Comparison of ENCODE assay signal across 1 cellular context in the genomic region with DNA sequence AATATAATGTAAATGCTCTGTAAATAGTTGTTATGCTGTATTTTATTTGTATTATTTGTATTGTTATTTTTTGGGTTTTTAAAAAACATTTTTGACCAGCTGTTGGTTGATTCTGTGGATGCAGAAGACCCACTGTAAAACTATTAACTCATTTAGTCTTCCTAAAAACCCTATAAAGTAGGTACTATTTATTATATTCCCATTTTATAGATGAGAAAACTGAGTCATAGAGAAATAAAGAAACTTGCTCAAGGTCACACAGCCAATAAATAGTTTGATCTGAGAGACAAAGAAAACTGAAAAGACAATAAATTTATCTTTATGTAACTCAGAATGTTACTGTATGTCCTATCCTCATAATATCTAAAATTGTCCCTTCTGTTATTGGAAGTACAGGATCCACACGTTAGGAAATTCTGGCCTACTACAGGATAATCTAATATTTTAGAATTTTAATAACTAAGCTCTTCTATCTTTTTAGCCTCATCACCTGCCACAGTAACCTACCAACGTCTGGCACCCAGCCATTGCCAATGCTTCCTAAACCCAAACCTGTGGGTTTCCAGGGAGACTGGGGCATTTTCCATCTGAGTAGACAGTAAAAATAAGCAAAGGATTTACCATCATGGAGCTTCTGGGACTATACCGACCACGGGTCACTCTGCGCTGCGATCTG.
TF ChIP-seq lines count a peak whose summit lies in the region.

No MANE protein-coding gene starts in this region.

TF ChIP-seq in H1, 55 proteins besides CTCF, POLR2A, EP300 and RAD21 (continued from another document):
- TF ChIP-seq, protein P1, sequence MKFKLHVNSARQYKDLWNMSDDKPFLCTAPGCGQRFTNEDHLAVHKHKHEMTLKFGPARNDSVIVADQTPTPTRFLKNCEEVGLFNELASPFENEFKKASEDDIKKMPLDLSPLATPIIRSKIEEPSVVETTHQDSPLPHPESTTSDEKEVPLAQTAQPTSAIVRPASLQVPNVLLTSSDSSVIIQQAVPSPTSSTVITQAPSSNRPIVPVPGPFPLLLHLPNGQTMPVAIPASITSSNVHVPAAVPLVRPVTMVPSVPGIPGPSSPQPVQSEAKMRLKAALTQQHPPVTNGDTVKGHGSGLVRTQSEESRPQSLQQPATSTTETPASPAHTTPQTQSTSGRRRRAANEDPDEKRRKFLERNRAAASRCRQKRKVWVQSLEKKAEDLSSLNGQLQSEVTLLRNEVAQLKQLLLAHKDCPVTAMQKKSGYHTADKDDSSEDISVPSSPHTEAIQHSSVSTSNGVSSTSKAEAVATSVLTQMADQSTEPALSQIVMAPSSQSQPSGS (IDR thresholded peaks at IDR 0.05; ENCODE audit: low read length), result no peak
- TF ChIP-seq MAX (IDR thresholded peaks at IDR 0.05), result no peak
- no peak for TF ChIP-seq GTF2F1 (IDR thresholded peaks at IDR 0.05; ENCODE audit: borderline replicate concordance, low read depth, low read length)
- TF ChIP-seq RFX5 (IDR thresholded peaks at IDR 0.05; ENCODE audit: borderline replicate concordance, low read depth, low read length), result no peak
